33 cellular contexts compared by ENCODE assay signal in the genomic region with DNA sequence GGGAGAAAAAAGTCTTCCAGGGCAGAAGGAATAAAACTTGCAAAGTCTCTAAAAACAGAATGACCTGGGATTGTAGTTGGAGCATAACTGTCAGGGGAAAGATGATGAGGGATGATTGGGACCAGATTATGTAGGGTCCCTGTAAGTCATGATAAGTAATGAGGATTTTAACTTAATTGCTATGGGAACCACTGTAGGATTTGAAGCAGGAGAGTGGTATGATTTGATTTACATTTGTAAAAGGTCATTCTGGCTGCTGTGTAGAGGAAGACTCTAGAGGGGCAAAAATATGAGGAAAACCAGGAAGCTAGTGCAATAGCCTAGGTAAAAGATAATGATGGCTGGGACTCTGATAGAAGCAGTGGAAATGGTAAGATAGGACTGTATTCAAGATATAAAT.
"Had no signal": no experiment of that assay in that cellular context is flagged by ENCODE, and none has a peak within 500 bp of the region (broad histone marks: within the 10 kb centered on the region; RNA-seq: fewer than 3 reads in every experiment).

No MANE protein-coding gene starts in this region.

- H3K27me3 ChIP-seq: adrenal gland, ascending aorta, body of pancreas, brain microvascular endothelial cell, breast epithelium, cardiac muscle cell, colonic mucosa had no signal

- H3K9me3 ChIP-seq: adrenal gland, ascending aorta, body of pancreas, breast epithelium, colonic mucosa had no signal

- DNase-seq: activated effector memory CD4-positive, alpha-beta T cell treated with anti-CD3 and anti-CD28 coated beads, Interleukin-2, amount 50 U/mL, for 16 hours; activated effector memory CD4-positive, alpha-beta T cell treated with Interleukin-2 at 50 U/mL for 16 hours; activated gamma-delta T cell; activated gamma-delta T cell treated with Interleukin-2 at 50 U/mL for 16 hours; activated naive CD4-positive, alpha-beta T cell; activated naive CD4-positive, alpha-beta T cell treated with anti-CD3 and anti-CD28 coated beads for 36 hours; activated naive CD4-positive, alpha-beta T cell treated with anti-CD3 and anti-CD28 coated beads, Interleukin-2, amount 10 ng/mL, durations not matched to agents 7 days and 5 days; activated naive CD4-positive, alpha-beta T cell treated with anti-CD3 and anti-CD28 coated beads, Interleukin-2, amount 50 U/mL, for 16 hours; activated naive CD4-positive, alpha-beta T cell treated with Interleukin-2 at 50 U/mL for 16 hours; activated naive CD8-positive, alpha-beta T cell treated with anti-CD3 and anti-CD28 coated beads for 36 hours; activated naive CD8-positive, alpha-beta T cell treated with anti-CD3 and anti-CD28 coated beads, Interleukin-2, amount 10 ng/mL, durations not matched to agents 7 days and 5 days; activated naive CD8-positive, alpha-beta T cell treated with anti-CD3 and anti-CD28 coated beads, Interleukin-2, amount 50 U/mL, for 24 hours; activated T-cell treated with anti-CD3 and anti-CD28 coated beads, Interleukin-2, amount 50 U/mL, for 48 hours; activated T-cell treated with anti-CD3 and anti-CD28 coated beads, Interleukin-2, amount 50 U/mL, for 72 hours; adrenal gland; amniotic stem cell; amygdala; anterior cingulate cortex; aorta; body of pancreas; brain microvascular endothelial cell; caudate nucleus; central memory CD4-positive, alpha-beta T cell; cerebellar nuclear complex; colonic mucosa had no signal

- H3K4me1 ChIP-seq: adrenal gland, ascending aorta, breast epithelium, colonic mucosa had no signal

- H3K4me3 ChIP-seq: adrenal gland, ascending aorta, body of pancreas, breast epithelium, cardiac muscle cell, colonic mucosa had no signal

- H3K27ac ChIP-seq: adrenal gland, ascending aorta, body of pancreas, brain microvascular endothelial cell, breast epithelium, cardiac muscle cell, colonic mucosa had no signal

- H3K36me3 ChIP-seq: adrenal gland, ascending aorta, brain microvascular endothelial cell, breast epithelium, cardiac muscle cell, colonic mucosa had no signal

- ATAC-seq: activated naive CD4-positive, alpha-beta T cell treated with anti-CD3 and anti-CD28 coated beads, Interleukin-2, amount 50 U/mL, for 72 hours; activated naive CD8-positive, alpha-beta T cell treated with anti-CD3 and anti-CD28 coated beads, Interleukin-2, amount 50 U/mL, for 24 hours; activated T-cell treated with anti-CD3 and anti-CD28 coated beads, Interleukin-2, amount 50 U/mL, for 72 hours; activated T-helper 17 cell treated with anti-CD3 and anti-CD28 coated beads, Interleukin-2, amount 50 U/mL, for 72 hours; body of pancreas had no signal

- FAIRE-seq: astrocyte, bronchial epithelial cell, colon had no signal
